12 cellular contexts compared by ENCODE assay signal in the genomic region with DNA sequence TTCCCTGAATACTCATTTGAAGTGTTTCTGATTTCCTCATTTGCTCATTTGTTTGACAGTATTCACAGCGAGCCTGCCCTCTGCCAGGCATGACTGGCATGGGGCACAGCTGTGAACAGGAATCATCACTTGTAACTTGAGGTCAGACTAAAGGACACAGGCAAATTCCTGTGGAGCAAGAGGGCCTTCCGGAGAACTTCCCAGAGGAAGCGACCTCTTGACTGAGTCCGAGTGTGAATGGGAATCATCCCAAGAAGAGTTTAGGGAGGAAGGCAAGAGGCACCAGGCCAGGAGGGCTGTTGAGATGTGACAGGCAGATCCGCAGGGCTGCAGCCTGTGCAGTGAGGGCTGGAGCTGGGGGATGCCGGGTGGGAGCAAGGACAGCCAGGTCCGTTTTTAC. TPM values are rescaled to one million over a fixed set of nuclear protein-coding genes. Genes with fewer than 3 reads are reported as not detected.
DNase-seq lines count a peak whose midpoint lies in the region; ATAC-seq and TF ChIP-seq lines count a peak whose summit lies in the region.
"Had no signal": no experiment of that assay in that cellular context is flagged by ENCODE, and none has a peak within 500 bp of the region (broad histone marks: within the 10 kb centered on the region; RNA-seq: fewer than 3 reads in every experiment).

No MANE protein-coding gene starts in this region.

- H3K4me1 Mint-ChIP-seq in activated CD4-positive, alpha-beta T cell treated with anti-CD3 and anti-CD28 coated beads for 36 hours, result peaks cover 38% of the 10 kb centered on the region
- peaks cover 20% of the 10 kb centered on the region for H3K4me1 Mint-ChIP-seq in activated CD4-positive, alpha-beta T cell treated with anti-CD3 and anti-CD28 coated beads, Interleukin-2, amount 10 ng/mL, durations not matched to agents 7 days and 5 days

- no peaks in the 10 kb centered on the region for H3K36me3 Mint-ChIP-seq in activated CD4-positive, alpha-beta T cell treated with anti-CD3 and anti-CD28 coated beads for 36 hours (ENCODE audit: low read depth)
- no peaks in the 10 kb centered on the region for H3K36me3 Mint-ChIP-seq in activated CD4-positive, alpha-beta T cell treated with anti-CD3 and anti-CD28 coated beads, Interleukin-2, amount 10 ng/mL, durations not matched to agents 7 days and 5 days (ENCODE audit: low read depth)

- H3K4me3 ChIP-seq in epithelial cell of proximal tubule (ENCODE audit: low read depth, low read length) (no peak overlapping the region), lung (no peak overlapping the region), transverse colon (no peak overlapping the region)
- H3K4me3 ChIP-seq: body of pancreas had no signal

- no peak overlapping the region for H3K4me3 Mint-ChIP-seq in activated CD4-positive, alpha-beta T cell treated with anti-CD3 and anti-CD28 coated beads for 36 hours
- H3K4me3 Mint-ChIP-seq in activated CD4-positive, alpha-beta T cell treated with anti-CD3 and anti-CD28 coated beads, Interleukin-2, amount 10 ng/mL, durations not matched to agents 7 days and 5 days, result no peak overlapping the region

- H3K4me1 ChIP-seq in lung (ENCODE audit: control insufficient read depth in 2 of 2, insufficient read depth in 2 of 2, low read length in 2 of 2) (peaks cover 11 to 12% of the 10 kb centered on the region in 2 donors), transverse colon (peaks cover 5 to 48% (median 19%) of the 10 kb centered on the region in 4 donors)

- CTCF ChIA-PET in activated CD4-positive, alpha-beta T cell treated with anti-CD3 and anti-CD28 coated beads for 36 hours (lab: Charles Lee), result interaction anchor here (1.1 kb wide), 1 partner anchor 57 kb away, joined by 4 read pairs; no protein-coding TSS in a partner anchor
- CTCF ChIA-PET in activated CD4-positive, alpha-beta T cell treated with anti-CD3 and anti-CD28 coated beads, Interleukin-2, amount 10 ng/mL, durations not matched to agents 7 days and 5 days (lab: Charles Lee), result no interaction called here

- intact Hi-C loops in activated CD4-positive, alpha-beta T cell treated with anti-CD3 and anti-CD28 coated beads for 36 hours (cut with DNase I, micrococcal nuclease), result loop anchor here (2.0 to 5.0 kb wide), 5 partner anchors 45 to 362 kb away; a partner anchor contains a TSS
- intact Hi-C loops in transverse colon (cut with DNase I; ENCODE audit: low total_unique reads), result loop anchor here (10.0 kb wide), 1 partner anchor 235 kb away; no protein-coding TSS in a partner anchor

- H3K9me3 ChIP-seq in lung (ENCODE audit: control insufficient read depth in 2 of 2, insufficient read depth in 1 of 2, low read length in 1 of 2) (no peaks in the 10 kb centered on the region), transverse colon (no peaks in the 10 kb centered on the region)
- H3K9me3 ChIP-seq: body of pancreas had no signal

- no peak for TF ChIP-seq POLR2A in transverse colon (IDR thresholded peaks at IDR 0.05)

- H3K36me3 ChIP-seq in lung (ENCODE audit: control insufficient read depth in 2 of 2, insufficient read depth in 2 of 2, low read length in 2 of 2) (no peaks in the 10 kb centered on the region), transverse colon (no peaks in the 10 kb centered on the region)

- H3K27ac ChIP-seq in lung (ENCODE audit: low read depth in 1 of 2, low read length in 1 of 2), result peak overlapping the region; percentile 26 to 55
- peak overlapping the region; percentile 0 to 36 (median 12) for H3K27ac ChIP-seq in transverse colon
- H3K27ac ChIP-seq: body of pancreas had no signal

- H3K27me3 Mint-ChIP-seq in activated CD4-positive, alpha-beta T cell treated with anti-CD3 and anti-CD28 coated beads for 36 hours, result no peaks in the 10 kb centered on the region
- H3K27me3 Mint-ChIP-seq in activated CD4-positive, alpha-beta T cell treated with anti-CD3 and anti-CD28 coated beads, Interleukin-2, amount 10 ng/mL, durations not matched to agents 7 days and 5 days, result no peaks in the 10 kb centered on the region

- WGBS in lung, 2 donors, result 32 to 52% methylated on average over 7 of the region's 7 CpGs
- 57 to 61% methylated on average over 1 to 7 of the region's 7 CpGs for WGBS in transverse colon (ENCODE audit: low coverage in 1 of 2), 2 donors

- H3K27me3 ChIP-seq in lung (ENCODE audit: control insufficient read depth, insufficient read depth), result no peaks in the 10 kb centered on the region
- H3K27me3 ChIP-seq in transverse colon, result no peaks in the 10 kb centered on the region
- H3K27me3 ChIP-seq: body of pancreas had no signal

- POLR2A ChIA-PET in activated CD4-positive, alpha-beta T cell treated with anti-CD3 and anti-CD28 coated beads for 36 hours (lab: Charles Lee), result no interaction called here
- POLR2A ChIA-PET in activated CD4-positive, alpha-beta T cell treated with anti-CD3 and anti-CD28 coated beads, Interleukin-2, amount 10 ng/mL, durations not matched to agents 7 days and 5 days (lab: Charles Lee), result interaction anchor here (0.7 kb wide), 1 partner anchor 110 kb away, joined by 3 read pairs; no protein-coding TSS in a partner anchor

- TF ChIP-seq EP300 in transverse colon (IDR thresholded peaks at IDR 0.05; ENCODE audit: low read depth), result no peak

- DNase-seq in activated CD4-positive, alpha-beta T cell treated with anti-CD3 and anti-CD28 coated beads for 36 hours, result no peak
- no peak for DNase-seq in activated CD4-positive, alpha-beta T cell treated with anti-CD3 and anti-CD28 coated beads, Interleukin-2, amount 10 ng/mL, durations not matched to agents 7 days and 5 days
- DNase-seq in epithelial cell of proximal tubule (ENCODE audit: low read depth), result no peak
- DNase-seq in lung (ENCODE audit: low spot score), result no peak
- no peak for DNase-seq in transverse colon
- DNase-seq in amniotic stem cell (lab: John Stamatoyannopoulos, UW), result no peak
- no peak for DNase-seq in T-helper 9 cell
- no peak for DNase-seq in NCI-H748 (lab: John Stamatoyannopoulos, UW; ENCODE audit: unreplicated experiment)
- DNase-seq: foreskin melanocyte, MM.1S, NCI-H524 had no signal

- TF ChIP-seq CTCF in epithelial cell of proximal tubule (conservative IDR thresholded peaks at IDR 0.05; ENCODE audit: low read depth, low read length), result peak; percentile 22
- TF ChIP-seq CTCF in lung (IDR thresholded peaks at IDR 0.05; ENCODE audit: control extremely low read depth, extremely low read depth), result no peak
- TF ChIP-seq CTCF in transverse colon (IDR thresholded peaks at IDR 0.05), result no peak

- peak overlapping the region; percentile 37 for H3K27ac Mint-ChIP-seq in activated CD4-positive, alpha-beta T cell treated with anti-CD3 and anti-CD28 coated beads for 36 hours
- no peak overlapping the region for H3K27ac Mint-ChIP-seq in activated CD4-positive, alpha-beta T cell treated with anti-CD3 and anti-CD28 coated beads, Interleukin-2, amount 10 ng/mL, durations not matched to agents 7 days and 5 days

- in situ Hi-C loops in transverse colon (cut with MboI; ENCODE audit: low pct_ligation_motif_present in 1 of 4, low pct_unique_long_range_greater_than_20kb in 1 of 4, low sequenced_read_pairs in 3 of 4), result loop anchor here (10.0 to 25.0 kb wide), 5 partner anchors 45 to 367 kb away; a partner anchor contains a TSS

- no peaks in the 10 kb centered on the region for H3K9me3 Mint-ChIP-seq in activated CD4-positive, alpha-beta T cell treated with anti-CD3 and anti-CD28 coated beads for 36 hours (ENCODE audit: low read depth)
- no peaks in the 10 kb centered on the region for H3K9me3 Mint-ChIP-seq in activated CD4-positive, alpha-beta T cell treated with anti-CD3 and anti-CD28 coated beads, Interleukin-2, amount 10 ng/mL, durations not matched to agents 7 days and 5 days

- ATAC-seq in activated CD4-positive, alpha-beta T cell treated with anti-CD3 and anti-CD28 coated beads for 36 hours, result no peak
- no peak for ATAC-seq in lung (ENCODE audit: insufficient read depth, low FRiP score)
- ATAC-seq: body of pancreas had no signal

RNA-seq across cellular contexts. Expression of a gene that starts 45.4 kb away (rescaled TPM):
- 10 to 100 TPM; 47.5 to 70.3 TPM for total RNA-seq in activated CD4-positive, alpha-beta T cell treated with anti-CD3 and anti-CD28 coated beads for 36 hours
- 10 to 100 TPM; 57.2 to 63.2 TPM for total RNA-seq in activated CD4-positive, alpha-beta T cell treated with anti-CD3 and anti-CD28 coated beads, Interleukin-2, amount 10 ng/mL, durations not matched to agents 7 days and 5 days
- 58.3 and 95.4 TPM in 2 replicates for total RNA-seq in epithelial cell of proximal tubule
- 100 to 1,000 TPM in 1 of 2 donors, 10 to 100 TPM in 1; 96.6 to 102 TPM for total RNA-seq in lung
- polyA plus RNA-seq in lung, result 10 to 100 TPM; 26.7 to 84.2 TPM
- total RNA-seq in transverse colon, result 10 to 100 TPM in 3 of 4 donors, 1 to 10 TPM in 1; 4.5 to 41.0 (median 24.1) TPM
